ENCODE assay signal across 9 cellular contexts in the genomic region with DNA sequence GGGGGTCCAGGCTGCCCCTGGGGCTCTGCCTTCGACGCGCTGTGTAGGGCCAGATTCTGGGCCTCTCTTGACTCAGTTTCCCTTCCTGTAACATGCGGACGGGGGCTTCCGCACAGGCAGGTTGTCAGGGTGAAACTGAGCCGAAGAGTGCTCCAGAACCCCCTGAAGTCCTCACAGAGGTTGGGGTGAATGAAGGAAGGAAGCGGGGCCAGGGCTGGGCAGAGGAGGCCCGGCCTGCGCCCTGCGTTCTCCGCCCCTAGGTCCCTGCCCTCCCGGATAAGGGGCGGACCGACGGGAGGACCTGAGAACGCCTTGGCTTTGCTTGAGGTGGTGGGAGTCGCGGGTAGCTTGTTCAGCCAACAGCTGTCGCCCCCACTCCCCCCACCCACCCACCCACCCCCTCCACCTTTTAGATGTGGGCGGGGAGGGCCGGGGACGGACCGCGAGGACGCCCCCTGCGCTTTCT. TPM values are rescaled to one million over a fixed set of nuclear protein-coding genes. Genes with fewer than 3 reads are reported as not detected.
DNase-seq lines count a peak whose midpoint lies in the region; ATAC-seq and TF ChIP-seq lines count a peak whose summit lies in the region.
"Had no signal": no experiment of that assay in that cellular context is flagged by ENCODE, and none has a peak within 500 bp of the region (broad histone marks: within the 10 kb centered on the region; RNA-seq: fewer than 3 reads in every experiment).

No MANE protein-coding gene starts in this region.

- H3K4me3 Mint-ChIP-seq in CD14-positive monocyte (peak overlapping the region in 1 of 2 donors; percentile 64), neural progenitor cell (peak overlapping the region; percentile 80)

- H3K9me3 Mint-ChIP-seq in CD14-positive monocyte: peaks cover 0 to 10% (median 3%) of the 10 kb centered on the region in 7 donors
- no peaks in the 10 kb centered on the region for H3K9me3 Mint-ChIP-seq in neural progenitor cell

- DNase-seq in CD14-positive monocyte (ENCODE audit: low spot score): peak; percentile 40
- DNase-seq in HuH-7 (ENCODE audit: low spot score): peak; percentile 69
- no peak for DNase-seq in esophagus muscularis mucosa (ENCODE audit: extremely low spot score)
- DNase-seq in neural progenitor cell (ENCODE audit: low spot score): no peak
- DNase-seq in nucleus accumbens (lab: John Stamatoyannopoulos, UW): no peak
- DNase-seq in GF-D8 (lab: John Stamatoyannopoulos, UW): no peak
- DNase-seq in tibial nerve (ENCODE audit: low spot score in 2 of 2): no peak

- no peak overlapping the region for H3K27ac ChIP-seq in esophagus muscularis mucosa (replicated peaks in 1 of 4)
- H3K27ac ChIP-seq in neural progenitor cell: no peak overlapping the region
- H3K27ac ChIP-seq in tibial nerve: no peak overlapping the region
- H3K27ac ChIP-seq: HL-60 had no signal

- H3K9me3 ChIP-seq in esophagus muscularis mucosa (no peaks in the 10 kb centered on the region), neural progenitor cell (ENCODE audit: low read depth) (no peaks in the 10 kb centered on the region), tibial nerve (no peaks in the 10 kb centered on the region)

- peak overlapping the region; percentile 80 for H3K4me2 ChIP-seq in neural progenitor cell

- peak overlapping the region; percentile 38 to 52 (median 44) for H3K4me3 ChIP-seq in esophagus muscularis mucosa
- H3K4me3 ChIP-seq in neural progenitor cell: peak overlapping the region; percentile 80
- H3K4me3 ChIP-seq in tibial nerve: peak overlapping the region in 1 of 4 donors; percentile 39

- peaks cover 32 to 61% (median 54%) of the 10 kb centered on the region in 4 donors for H3K4me1 ChIP-seq in esophagus muscularis mucosa
- H3K4me1 ChIP-seq in neural progenitor cell: peaks cover 35% of the 10 kb centered on the region
- H3K4me1 ChIP-seq in tibial nerve: peaks cover 0 to 55% (median 35%) of the 10 kb centered on the region in 4 donors

- TF ChIP-seq POLR2A in esophagus muscularis mucosa (IDR thresholded peaks at IDR 0.05; ENCODE audit: low read depth): no peak
- TF ChIP-seq POLR2A in tibial nerve (IDR thresholded peaks at IDR 0.05): no peak

- H4K20me1 ChIP-seq in neural progenitor cell (ENCODE audit: low read depth): peaks cover 38% of the 10 kb centered on the region

- H3K36me3 ChIP-seq in esophagus muscularis mucosa: no peaks in the 10 kb centered on the region
- H3K36me3 ChIP-seq in neural progenitor cell: no peaks in the 10 kb centered on the region
- no peaks in the 10 kb centered on the region for H3K36me3 ChIP-seq in tibial nerve

- H3K36me3 Mint-ChIP-seq in CD14-positive monocyte (no peaks in the 10 kb centered on the region), neural progenitor cell (no peaks in the 10 kb centered on the region)

- intact Hi-C loops in CD14-positive monocyte (cut with micrococcal nuclease): loop anchor here in 1 of 2 donors (10.0 kb wide), 1 partner anchor 675 kb away; no protein-coding TSS in a partner anchor
- intact Hi-C loops in esophagus muscularis mucosa (cut with DNase I): loop anchor here (5.0 to 10.0 kb wide), 3 partner anchors 85 to 675 kb away; no protein-coding TSS in a partner anchor

- H3K9ac ChIP-seq in neural progenitor cell: no peak overlapping the region

- H3K27me3 Mint-ChIP-seq in CD14-positive monocyte (ENCODE audit: low read depth in 3 of 3): peaks cover 36 to 81% (median 58%) of the 10 kb centered on the region in 3 donors
- peaks cover 12% of the 10 kb centered on the region for H3K27me3 Mint-ChIP-seq in neural progenitor cell (ENCODE audit: insufficient read depth, low read depth)

- H3K27ac Mint-ChIP-seq in CD14-positive monocyte (no peak overlapping the region), neural progenitor cell (no peak overlapping the region)

- H3F3A ChIP-seq in neural progenitor cell (ENCODE audit: low read depth): peaks cover 38% of the 10 kb centered on the region

- WGBS in esophagus muscularis mucosa: 9% methylated on average over 23 of the region's 27 CpGs
- 5 to 6% methylated on average over 13 to 27 of the region's 27 CpGs for WGBS in tibial nerve, 2 donors

- H3K79me2 ChIP-seq in neural progenitor cell (ENCODE audit: low read depth): no peaks in the 10 kb centered on the region

- TF ChIP-seq CTCF in CD14-positive monocyte (IDR thresholded peaks at IDR 0.05): no peak
- TF ChIP-seq CTCF in esophagus muscularis mucosa (IDR thresholded peaks at IDR 0.05): no peak
- no peak for TF ChIP-seq CTCF in neural progenitor cell (IDR thresholded peaks at IDR 0.05)
- TF ChIP-seq CTCF in tibial nerve (IDR thresholded peaks at IDR 0.05): no peak

- no peak for ATAC-seq in HG02642 (IDR thresholded peaks at IDR 0.05; ENCODE audit: poor library complexity, unreplicated experiment)

- H3K27me3 ChIP-seq in esophagus muscularis mucosa (peaks cover under 1 to 99% (median 74%) of the 10 kb centered on the region in 4 donors), neural progenitor cell (peaks cover 97% of the 10 kb centered on the region), tibial nerve (peaks cover 9 to 95% of the 10 kb centered on the region in 2 donors)

- TF ChIP-seq EP300 in esophagus muscularis mucosa (IDR thresholded peaks at IDR 0.05) (no peak), tibial nerve (IDR thresholded peaks at IDR 0.05) (no peak)

- no peak overlapping the region for H2AFZ ChIP-seq in neural progenitor cell (replicated peaks)

- peaks cover 7% of the 10 kb centered on the region for H3K4me1 Mint-ChIP-seq in CD14-positive monocyte
- H3K4me1 Mint-ChIP-seq in neural progenitor cell: peaks cover 16% of the 10 kb centered on the region

RNA-seq across cellular contexts. Expression of a gene that starts 0.6 kb away (rescaled TPM):
- not detected for polyA plus RNA-seq in CD14-positive monocyte
- total RNA-seq in esophagus muscularis mucosa (1 to 10 TPM in 3 of 4 donors, under 1 TPM in 1; 0.86 to 3.3 (median 1.9) TPM), neural progenitor cell (ENCODE audit: low replicate concordance) (2.2 and 13.6 TPM in 2 replicates), tibial nerve (1 to 10 TPM in 2 of 4 donors, under 1 TPM in 2; 0.21 to 2.4 (median 1.5) TPM)

Comparison
In these comparisons a context has a peak if more than half of its experiments do, and no peak if none do; other contexts are left out.
1. DNase-seq: peak in CD14-positive monocyte (single experiment) and HuH-7 (single experiment); none in esophagus muscularis mucosa (single experiment), neural progenitor cell (single experiment), nucleus accumbens (0 of 56), GF-D8 (single experiment) and tibial nerve (0 of 2).